In genomic region chr3:35677797-35678196, GRCh38 we compare ENCODE assay signal across 18 cellular contexts. TPM values are rescaled to one million over a fixed set of nuclear protein-coding genes. Genes with fewer than 3 reads are reported as not detected.
DNase-seq lines count a peak whose midpoint lies in the region; ATAC-seq and TF ChIP-seq lines count a peak whose summit lies in the region.
"Had no signal": no experiment of that assay in that cellular context is flagged by ENCODE, and none has a peak within 500 bp of the region (broad histone marks: within the 10 kb centered on the region; RNA-seq: fewer than 3 reads in every experiment).

No MANE protein-coding gene starts in this region.

- H3K27me3 ChIP-seq in adipocyte (replicated peaks; ENCODE audit: control insufficient read depth, insufficient read depth, low read length) (peaks cover 30% of the 10 kb centered on the region), dorsolateral prefrontal cortex (no peaks in the 10 kb centered on the region), gastrocnemius medialis (no peaks in the 10 kb centered on the region), upper lobe of right lung (peaks cover 7% of the 10 kb centered on the region)

- H3K4me3 ChIP-seq in adipocyte (ENCODE audit: low read length) (no peak overlapping the region), dorsolateral prefrontal cortex (peak overlapping the region in 46 of 59 donors; percentile 2 to 69 (median 50)), gastrocnemius medialis (peak overlapping the region in 2 of 4 donors; percentile 47 to 51), upper lobe of right lung (no peak overlapping the region)
- H3K4me3 ChIP-seq: HAP-1 had no signal

- H3K36me3 ChIP-seq in adipocyte (ENCODE audit: control insufficient read depth, insufficient read depth, low read length, severe bottlenecking) (no peaks in the 10 kb centered on the region), gastrocnemius medialis (peaks cover 0 to 19% of the 10 kb centered on the region in 2 donors), upper lobe of right lung (no peaks in the 10 kb centered on the region)
- H3K36me3 ChIP-seq: HAP-1 had no signal

- H3K9me3 ChIP-seq in adipocyte (ENCODE audit: control insufficient read depth, low read length) (no peaks in the 10 kb centered on the region), gastrocnemius medialis (no peaks in the 10 kb centered on the region), upper lobe of right lung (no peaks in the 10 kb centered on the region)
- H3K9me3 ChIP-seq: HAP-1 had no signal

- no peak for TF ChIP-seq POLR2A in gastrocnemius medialis (IDR thresholded peaks at IDR 0.05)

- H3K27ac ChIP-seq in dorsolateral prefrontal cortex (peak overlapping the region in 51 of 59 donors; percentile 13 to 91 (median 76)), gastrocnemius medialis (peak overlapping the region; percentile 77 to 94 (median 83)), upper lobe of right lung (no peak overlapping the region)
- H3K27ac ChIP-seq: 22Rv1 had no signal

- peak; percentile 52 to 55 for ATAC-seq in gastrocnemius medialis
- no peak for ATAC-seq in upper lobe of right lung
- no peak for ATAC-seq in HG03039 (IDR thresholded peaks at IDR 0.05; ENCODE audit: unreplicated experiment)

- intact Hi-C loops in dorsolateral prefrontal cortex (cut with DNase I) = no loop called here
- intact Hi-C loops in gastrocnemius medialis (cut with DNase I; ENCODE audit: low total_unique reads) = loop anchor here (2.0 kb wide), 2 partner anchors 13 to 35 kb away; no protein-coding TSS in a partner anchor
- intact Hi-C loops in upper lobe of right lung (cut with DNase I) = no loop called here

- peak; percentile 35 for DNase-seq in DMS 273 (lab: John Stamatoyannopoulos, UW; ENCODE audit: unreplicated experiment)
- DNase-seq in DMS 273 treated with DMSO at 0.1 percent for 48 hours (lab: John Stamatoyannopoulos, UW) = no peak
- peak; percentile 64 for DNase-seq in adipocyte (ENCODE audit: low read depth)
- no peak for DNase-seq in dorsolateral prefrontal cortex
- DNase-seq in gastrocnemius medialis = no peak
- no peak for DNase-seq in upper lobe of right lung
- no peak for DNase-seq in glomerular visceral epithelial cell (ENCODE audit: extremely low spot score)
- DNase-seq: Calu3; CD4-positive, alpha-beta memory T cell; GF-D8; NCI-H1105; NCI-H187 treated with DMSO at 0.1 percent for 48 hours; NK-92 treated with Interleukin-12 subunit alpha and Interleukin-12 subunit beta, amount 100 ng/mL, for 24 hours; RPMI8226 had no signal

- H3K4me1 ChIP-seq in adipocyte (ENCODE audit: control insufficient read depth, insufficient read depth, low read length) (peaks cover 3% of the 10 kb centered on the region), gastrocnemius medialis (peaks cover 37 to 72% of the 10 kb centered on the region in 2 donors), upper lobe of right lung (no peaks in the 10 kb centered on the region)
- H3K4me1 ChIP-seq: HAP-1 had no signal

- in situ Hi-C loops in gastrocnemius medialis (cut with MboI; ENCODE audit: low sequenced_read_pairs in 4 of 4) = no loop called here

- TF ChIP-seq CTCF in dorsolateral prefrontal cortex (IDR thresholded peaks at IDR 0.05 in 54 of 56, conservative IDR thresholded peaks at IDR 0.05 in 2 of 56; ENCODE audit: low read depth in 1 of 56, partially characterized antibody in 56 of 56) = no peak
- no peak for TF ChIP-seq CTCF in gastrocnemius medialis (IDR thresholded peaks at IDR 0.05 in 4 of 5, conservative IDR thresholded peaks at IDR 0.05 in 1 of 5)
- no peak for TF ChIP-seq CTCF in upper lobe of right lung (IDR thresholded peaks at IDR 0.05)

- no peak overlapping the region for H3K9ac ChIP-seq in adipocyte (ENCODE audit: low read length)

RNA-seq across cellular contexts. Expression of gene ARPP21, which starts 38.5 kb away (rescaled TPM):
- 100 to 1,000 TPM in 116 of 120 experiments, 10 to 100 TPM in 4; 77.6 to 293 (median 180) TPM for total RNA-seq in dorsolateral prefrontal cortex
- 10 to 100 TPM; 58.7 to 93.8 (median 67.5) TPM for total RNA-seq in gastrocnemius medialis
- total RNA-seq in upper lobe of right lung = not detected
- total RNA-seq: Calu3; CD4-positive, alpha-beta memory T cell; HT-29 had no signal

Comparison
In these comparisons a context has a peak if more than half of its experiments do, and no peak if none do; other contexts are left out.
1. DNase-seq: peak in DMS 273 (single experiment) and adipocyte (single experiment); none in DMS 273 treated with DMSO at 0.1 percent for 48 hours (single experiment), dorsolateral prefrontal cortex (0 of 10), gastrocnemius medialis (0 of 2), upper lobe of right lung (single experiment) and glomerular visceral epithelial cell (single experiment).
2. H3K4me3 ChIP-seq: peak in dorsolateral prefrontal cortex (46 of 59); none in adipocyte (single experiment) and upper lobe of right lung (single experiment).
3. ATAC-seq: peak in gastrocnemius medialis (2 of 2); none in upper lobe of right lung (single experiment) and HG03039 (single experiment).
4. RNA of gene ARPP21, which starts 38.5 kb away (total RNA-seq): 77.6 to 293 TPM in dorsolateral prefrontal cortex and 58.7 to 93.8 TPM in gastrocnemius medialis; not detected in upper lobe of right lung (single experiment); every median in the first group is over 10 times any median in the second.